In the genomic region with DNA sequence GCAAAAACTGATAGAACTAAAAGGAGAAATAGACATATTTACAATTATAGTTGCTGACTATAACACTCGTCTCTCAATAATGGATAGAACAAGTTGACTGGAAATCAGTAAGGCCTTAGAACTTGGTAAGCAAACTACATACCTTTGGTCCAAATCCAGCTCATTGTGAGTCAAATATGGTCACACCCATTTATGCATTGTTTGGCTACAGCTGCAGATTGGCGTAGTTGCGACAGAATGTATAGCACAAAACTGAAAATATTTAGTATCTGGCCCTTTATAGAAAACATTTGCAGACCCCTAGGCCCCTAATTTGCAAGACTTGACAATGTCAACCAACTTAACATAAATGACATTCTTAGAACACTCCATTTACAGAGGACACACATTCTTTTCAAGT, we compare ENCODE assay signal across 20 cellular contexts.
"Had no signal": no experiment of that assay in that cellular context is flagged by ENCODE, and none has a peak within 500 bp of the region (broad histone marks: within the 10 kb centered on the region; RNA-seq: fewer than 3 reads in every experiment).

No MANE protein-coding gene starts in this region.

- H3K4me3 ChIP-seq: esophagus squamous epithelium, left ventricle myocardium inferior, sigmoid colon, smooth muscle cell, stomach, transverse colon, vagina had no signal

- H3K27ac ChIP-seq: esophagus squamous epithelium, left ventricle myocardium inferior, sigmoid colon, stomach, transverse colon, vagina had no signal

- H3K4me1 ChIP-seq: vagina had no signal

- H3K27me3 ChIP-seq: sigmoid colon, stomach, transverse colon, vagina had no signal

- H3K36me3 ChIP-seq: esophagus squamous epithelium, left ventricle myocardium inferior, sigmoid colon, stomach, transverse colon, vagina had no signal

- FAIRE-seq: colon had no signal

- DNase-seq: activated CD4-positive, alpha-beta T cell treated with anti-CD3 and anti-CD28 coated beads for 4 hours; activated CD4-positive, alpha-beta T cell treated with anti-CD3 and anti-CD28 coated beads, Interleukin-2, amount 50 U/mL, for 48 hours; activated CD4-positive, CD25-positive, alpha-beta regulatory T cell; activated effector memory CD4-positive, alpha-beta T cell treated with anti-CD3 and anti-CD28 coated beads, Interleukin-2, amount 50 U/mL, for 16 hours; activated T-cell treated with anti-CD3 and anti-CD28 coated beads, Interleukin-2, amount 50 U/mL, for 48 hours; aorta; effector memory CD4-positive, alpha-beta T cell; esophagus squamous epithelium; foreskin melanocyte; hippocampal formation; left ventricle myocardium inferior; natural killer cell; retina; sigmoid colon; stimulated activated CD4-positive, alpha-beta T cell treated with anti-CD3 and anti-CD28 coated beads, Interleukin-15, amount 100 ng/mL, for 24 hours; stomach; transverse colon had no signal

- H3K9me3 ChIP-seq: esophagus squamous epithelium, left ventricle myocardium inferior, sigmoid colon, stomach, transverse colon, vagina had no signal
